In genomic region chr11:2893021-2893528, GRCh38 we compare ENCODE assay signal across 8 cellular contexts. TPM values are rescaled to one million over a fixed set of nuclear protein-coding genes. Genes with fewer than 3 reads are reported as not detected.
DNase-seq lines count a peak whose midpoint lies in the region; ATAC-seq and TF ChIP-seq lines count a peak whose summit lies in the region.

No MANE protein-coding gene starts in this region.

- no peak for ATAC-seq in natural killer cell treated with Interleukin-12 subunit alpha and Interleukin-12 subunit beta and Interleukin-15 and Interleukin-18, amount 100 ng/mL, for 72 hours
- no peak for ATAC-seq in HG03565 (IDR thresholded peaks at IDR 0.05; ENCODE audit: unreplicated experiment)

- H3K27me3 ChIP-seq in Karpas-422 (ENCODE audit: low read length): no peaks in the 10 kb centered on the region

- peak overlapping the region; percentile 58 for H3K4me3 ChIP-seq in AG10803 (ENCODE audit: low read length)
- peak overlapping the region; percentile 74 for H3K4me3 ChIP-seq in coronary artery
- no peak overlapping the region for H3K4me3 ChIP-seq in Karpas-422 (ENCODE audit: low read length)

- H3K36me3 Mint-ChIP-seq in IgD-negative memory B cell: no peaks in the 10 kb centered on the region
- no peaks in the 10 kb centered on the region for H3K36me3 Mint-ChIP-seq in natural killer cell treated with Interleukin-12 subunit alpha and Interleukin-12 subunit beta and Interleukin-15 and Interleukin-18, amount 100 ng/mL, for 72 hours

- TF ChIP-seq CTCF in AG10803 (conservative IDR thresholded peaks at IDR 0.05; ENCODE audit: low read length): no peak
- TF ChIP-seq CTCF in coronary artery (IDR thresholded peaks at IDR 0.05): no peak

- no peaks in the 10 kb centered on the region for H3K9me2 ChIP-seq in Karpas-422 (replicated peaks; ENCODE audit: insufficient read depth, low read length)

- H3K27ac ChIP-seq in coronary artery (peak overlapping the region; percentile 22 to 79), Karpas-422 (ENCODE audit: low read length) (no peak overlapping the region)

- peaks cover 0 to 9% (median 8%) of the 10 kb centered on the region in 3 donors for H3K4me1 Mint-ChIP-seq in IgD-negative memory B cell
- H3K4me1 Mint-ChIP-seq in natural killer cell treated with Interleukin-12 subunit alpha and Interleukin-12 subunit beta and Interleukin-15 and Interleukin-18, amount 100 ng/mL, for 72 hours (ENCODE audit: low read depth in 2 of 2): peaks cover 8 to 16% of the 10 kb centered on the region in 2 donors

- H3K9ac ChIP-seq in Karpas-422 (ENCODE audit: low read length): no peak overlapping the region

- no peak overlapping the region for H2AFZ ChIP-seq in Karpas-422 (ENCODE audit: low read length)

- H3K4me2 ChIP-seq in Karpas-422 (ENCODE audit: low read depth, low read length, poor library complexity, severe bottlenecking): no peak overlapping the region

- no peaks in the 10 kb centered on the region for H3K9me3 ChIP-seq in Karpas-422 (ENCODE audit: low read length)

- no peak overlapping the region for H3K27ac Mint-ChIP-seq in IgD-negative memory B cell
- H3K27ac Mint-ChIP-seq in natural killer cell treated with Interleukin-12 subunit alpha and Interleukin-12 subunit beta and Interleukin-15 and Interleukin-18, amount 100 ng/mL, for 72 hours: peak overlapping the region; percentile 47 to 64

- peak overlapping the region; percentile 62 to 86 (median 68) for H3K4me3 Mint-ChIP-seq in IgD-negative memory B cell
- peak overlapping the region; percentile 76 for H3K4me3 Mint-ChIP-seq in natural killer cell treated with Interleukin-12 subunit alpha and Interleukin-12 subunit beta and Interleukin-15 and Interleukin-18, amount 100 ng/mL, for 72 hours

- DNase-seq in AG10803 (ENCODE audit: low read depth) (no peak), coronary artery (ENCODE audit: low spot score) (no peak), GM19238 (ENCODE audit: insufficient read length, low spot score) (no peak), NCI-H524 (lab: John Stamatoyannopoulos, UW) (no peak), Karpas-422 (no peak)
- no peak for DNase-seq in natural killer cell treated with Interleukin-12 subunit alpha and Interleukin-12 subunit beta and Interleukin-15 and Interleukin-18, amount 100 ng/mL, for 72 hours (ENCODE audit: low spot score)

- peaks cover 3% of the 10 kb centered on the region; the same call in 1 of the 2 replicates for H3K4me1 ChIP-seq in Karpas-422 (ENCODE audit: low read length)

- H4K20me1 ChIP-seq in Karpas-422 (ENCODE audit: insufficient read depth, low read depth, low read length): no peaks in the 10 kb centered on the region

- peaks cover 3% of the 10 kb centered on the region for H3K27me3 Mint-ChIP-seq in IgD-negative memory B cell
- no peaks in the 10 kb centered on the region for H3K27me3 Mint-ChIP-seq in natural killer cell treated with Interleukin-12 subunit alpha and Interleukin-12 subunit beta and Interleukin-15 and Interleukin-18, amount 100 ng/mL, for 72 hours

- H3K36me3 ChIP-seq in Karpas-422 (ENCODE audit: insufficient read depth, low read length): no peaks in the 10 kb centered on the region

- no peaks in the 10 kb centered on the region for H3K79me2 ChIP-seq in Karpas-422 (ENCODE audit: low read length)

- H3K9me3 Mint-ChIP-seq in IgD-negative memory B cell: no peaks in the 10 kb centered on the region
- no peaks in the 10 kb centered on the region for H3K9me3 Mint-ChIP-seq in natural killer cell treated with Interleukin-12 subunit alpha and Interleukin-12 subunit beta and Interleukin-15 and Interleukin-18, amount 100 ng/mL, for 72 hours

RNA-seq across cellular contexts. Expression of gene CDKN1C, which starts 7.5 kb away (rescaled TPM):
- polyA plus RNA-seq in IgD-negative memory B cell: not detected
- total RNA-seq in natural killer cell treated with Interleukin-12 subunit alpha and Interleukin-12 subunit beta and Interleukin-15 and Interleukin-18, amount 100 ng/mL, for 72 hours: 1 to 10 TPM; 1.2 to 2.0 TPM
- not detected in 2 replicates for total RNA-seq in Karpas-422 (2014; rRNA removed; shearing (Covaris generic); ENCODE audit: low replicate concordance)

RNA-seq across cellular contexts. Expression of gene PHLDA2, which starts 36.1 kb away (rescaled TPM):
- polyA plus RNA-seq in IgD-negative memory B cell: not detected
- 1 to 10 TPM; 3.0 to 4.5 TPM for total RNA-seq in natural killer cell treated with Interleukin-12 subunit alpha and Interleukin-12 subunit beta and Interleukin-15 and Interleukin-18, amount 100 ng/mL, for 72 hours
- 0.25 TPM in 1 of 2 replicates, not detected in the other for total RNA-seq in Karpas-422 (2014; rRNA removed; shearing (Covaris generic); ENCODE audit: low replicate concordance)

Comparison
In these comparisons a context has a peak if more than half of its experiments do, and no peak if none do; other contexts are left out.
1. H3K27ac Mint-ChIP-seq: peak in natural killer cell treated with Interleukin-12 subunit alpha and Interleukin-12 subunit beta and Interleukin-15 and Interleukin-18, amount 100 ng/mL, for 72 hours (2 of 2); none in IgD-negative memory B cell (0 of 3).